Comparison of ENCODE assay signal across 9 cellular contexts in genomic region chr6:131954775-131955107, GRCh38. TPM values are rescaled to one million over a fixed set of nuclear protein-coding genes. Genes with fewer than 3 reads are reported as not detected.
DNase-seq lines count a peak whose midpoint lies in the region; ATAC-seq and TF ChIP-seq lines count a peak whose summit lies in the region.
"Had no signal": no experiment of that assay in that cellular context is flagged by ENCODE, and none has a peak within 500 bp of the region (broad histone marks: within the 10 kb centered on the region; RNA-seq: fewer than 3 reads in every experiment).

No MANE protein-coding gene starts in this region.

- H3K36me3 ChIP-seq in adipocyte (ENCODE audit: control insufficient read depth, insufficient read depth, low read length, severe bottlenecking): no peaks in the 10 kb centered on the region
- H3K36me3 ChIP-seq in skeletal muscle satellite cell (ENCODE audit: insufficient read depth, low read length): peaks cover 6% of the 10 kb centered on the region

- no peak overlapping the region for H3K4me3 ChIP-seq in HFF-Myc (replicated peaks; ENCODE audit: low read depth, low read length)
- H3K4me3 ChIP-seq in adipocyte (ENCODE audit: low read length): peak overlapping the region; percentile 28
- no peak overlapping the region for H3K4me3 ChIP-seq in skeletal muscle satellite cell (ENCODE audit: low read length)
- H3K4me3 ChIP-seq: GM12878 had no signal

- H3K4me1 ChIP-seq in adipocyte (ENCODE audit: control insufficient read depth, insufficient read depth, low read length): peaks cover 33% of the 10 kb centered on the region
- peaks cover 37% of the 10 kb centered on the region for H3K4me1 ChIP-seq in skeletal muscle satellite cell (ENCODE audit: control insufficient read depth, insufficient read depth, low read length)

- peak; percentile 73 for DNase-seq in HFF-Myc (ENCODE audit: extremely low read depth, low read depth)
- DNase-seq in adipocyte (ENCODE audit: low read depth): peak; percentile 96
- peak; percentile 54 for DNase-seq in hepatic stellate cell (ENCODE audit: low spot score)
- no peak for DNase-seq in OCI-M1 (lab: John Stamatoyannopoulos, UW)
- no peak for DNase-seq in posterior cingulate gyrus
- DNase-seq in GM10248 (ENCODE audit: extremely low spot score): no peak

- H3K9me3 ChIP-seq in adipocyte (ENCODE audit: control insufficient read depth, low read length): no peaks in the 10 kb centered on the region
- H3K9me3 ChIP-seq in skeletal muscle satellite cell (replicated peaks; ENCODE audit: low read length): no peaks in the 10 kb centered on the region

- H3K9ac ChIP-seq in adipocyte (ENCODE audit: low read length): peak overlapping the region; percentile 21
- H3K9ac ChIP-seq in skeletal muscle satellite cell (ENCODE audit: low read depth, low read length): peak overlapping the region; percentile 17

- intact Hi-C loops in posterior cingulate gyrus (cut with DNase I): loop anchor here (5.0 kb wide), 1 partner anchor 208 kb away; no protein-coding TSS in a partner anchor

- ATAC-seq in HG03342 (IDR thresholded peaks at IDR 0.05; ENCODE audit: unreplicated experiment): no peak
- ATAC-seq: GM12878 had no signal

- CTCF ChIA-PET in GM10248 (lab: Yijun Ruan, JAX): no interaction called here

- POLR2A ChIA-PET in GM10248 (lab: Yijun Ruan, JAX): no interaction called here

- H3K27me3 ChIP-seq in adipocyte (replicated peaks; ENCODE audit: control insufficient read depth, insufficient read depth, low read length): no peaks in the 10 kb centered on the region
- H3K27me3 ChIP-seq in skeletal muscle satellite cell (ENCODE audit: control insufficient read depth, insufficient read depth, low read length): no peaks in the 10 kb centered on the region

- peak overlapping the region; percentile 5 for H3K4me2 ChIP-seq in skeletal muscle satellite cell (ENCODE audit: low read length)

- TF ChIP-seq CTCF in HFF-Myc (IDR thresholded peaks at IDR 0.05; ENCODE audit: low read depth, low read length, missing control alignments) (no peak), GM10248 (IDR thresholded peaks at IDR 0.05; ENCODE audit: control extremely low read depth, extremely low read depth, low read depth, missing control alignments) (no peak)

RNA-seq across cellular contexts. Expression of gene CCN2, which starts 3.6 kb away (rescaled TPM):
- 11.2 and 18.8 TPM in 2 replicates for total RNA-seq in skeletal muscle satellite cell (2012; rRNA removed)

Comparison
In these comparisons a context has a peak if more than half of its experiments do, and no peak if none do; other contexts are left out.
1. DNase-seq: peak in HFF-Myc (single experiment), adipocyte (single experiment) and hepatic stellate cell (single experiment); none in OCI-M1 (single experiment), posterior cingulate gyrus (0 of 10) and GM10248 (single experiment).